In genomic region chr19:36030264-36031148, GRCh38 we compare ENCODE assay signal across 11 cellular contexts.
DNase-seq lines count a peak whose midpoint lies in the region; ATAC-seq and FAIRE-seq lines count a peak whose summit lies in the region.
"Had no signal": no experiment of that assay in that cellular context is flagged by ENCODE, and none has a peak within 500 bp of the region (broad histone marks: within the 10 kb centered on the region; RNA-seq: fewer than 3 reads in every experiment).

No MANE protein-coding gene starts in this region.

- DNase-seq in EH (ENCODE audit: low read depth) = peak; percentile 54
- peak; percentile 5 for DNase-seq in RCC 7860 (ENCODE audit: low spot score)
- peak; percentile 61 for DNase-seq in kidney tubule cell (ENCODE audit: low spot score)
- DNase-seq in activated T-cell treated with anti-CD3 and anti-CD28 coated beads, Interleukin-2, amount 50 U/mL, for 48 hours = no peak
- DNase-seq in superior temporal gyrus (ENCODE audit: extremely low spot score) = no peak
- DNase-seq: activated CD8-positive, alpha-beta memory T cell treated with anti-CD3 and anti-CD28 coated beads, Interleukin-2, amount 10 ng/mL, durations not matched to agents 7 days and 5 days; KG1; Right ventricle myocardium superior; stimulated activated CD4-positive, alpha-beta T cell treated with anti-CD3 and anti-CD28 coated beads, Interleukin-1b, Interleukin-23, amount 100 ng/mL, for 48 hours had no signal

- FAIRE-seq in RCC 7860 (lab: Jason Lieb, UNC) = no peak
- FAIRE-seq: GM18507 had no signal

- ATAC-seq in HG02798 (IDR thresholded peaks at IDR 0.05; ENCODE audit: poor library complexity, unreplicated experiment) = no peak
- ATAC-seq: activated CD8-positive, alpha-beta memory T cell treated with anti-CD3 and anti-CD28 coated beads, Interleukin-2, amount 10 ng/mL, durations not matched to agents 7 days and 5 days had no signal

Comparison
In these comparisons a context has a peak if more than half of its experiments do, and no peak if none do; other contexts are left out.
1. DNase-seq: peak in EH (single experiment), RCC 7860 (single experiment) and kidney tubule cell (single experiment); none in activated T-cell treated with anti-CD3 and anti-CD28 coated beads, Interleukin-2, amount 50 U/mL, for 48 hours (0 of 2) and superior temporal gyrus (single experiment).